In genomic region chr1:234226106-234226818, GRCh38 we compare ENCODE assay signal across 1 cellular context.
TF ChIP-seq lines count a peak whose summit lies in the region.

No MANE protein-coding gene starts in this region.

TF ChIP-seq in WTC11, 78 proteins besides CTCF, POLR2A, EP300 and RAD21 (continued from another document):
- TF ChIP-seq PREB (CRISPR knock-in tag; IDR thresholded peaks at IDR 0.05; ENCODE audit: borderline replicate concordance) (no peak), CREM (CRISPR knock-in tag; IDR thresholded peaks at IDR 0.05) (no peak), ATF1 (CRISPR knock-in tag; IDR thresholded peaks at IDR 0.05) (no peak), EMX1 (CRISPR knock-in tag; IDR thresholded peaks at IDR 0.05) (no peak), OVOL2 (CRISPR knock-in tag; IDR thresholded peaks at IDR 0.05; ENCODE audit: borderline replicate concordance) (no peak), NR3C1 (CRISPR knock-in tag; conservative IDR thresholded peaks at IDR 0.05; ENCODE audit: low read depth) (no peak), AFF4 (CRISPR knock-in tag; IDR thresholded peaks at IDR 0.05; ENCODE audit: borderline replicate concordance) (no peak), E2F1 (CRISPR knock-in tag; IDR thresholded peaks at IDR 0.05) (no peak)
- TF ChIP-seq, protein P1, sequence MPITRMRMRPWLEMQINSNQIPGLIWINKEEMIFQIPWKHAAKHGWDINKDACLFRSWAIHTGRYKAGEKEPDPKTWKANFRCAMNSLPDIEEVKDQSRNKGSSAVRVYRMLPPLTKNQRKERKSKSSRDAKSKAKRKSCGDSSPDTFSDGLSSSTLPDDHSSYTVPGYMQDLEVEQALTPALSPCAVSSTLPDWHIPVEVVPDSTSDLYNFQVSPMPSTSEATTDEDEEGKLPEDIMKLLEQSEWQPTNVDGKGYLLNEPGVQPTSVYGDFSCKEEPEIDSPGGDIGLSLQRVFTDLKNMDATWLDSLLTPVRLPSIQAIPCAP (CRISPR knock-in tag; IDR thresholded peaks at IDR 0.05) = no peak
- TF ChIP-seq, protein P2, sequence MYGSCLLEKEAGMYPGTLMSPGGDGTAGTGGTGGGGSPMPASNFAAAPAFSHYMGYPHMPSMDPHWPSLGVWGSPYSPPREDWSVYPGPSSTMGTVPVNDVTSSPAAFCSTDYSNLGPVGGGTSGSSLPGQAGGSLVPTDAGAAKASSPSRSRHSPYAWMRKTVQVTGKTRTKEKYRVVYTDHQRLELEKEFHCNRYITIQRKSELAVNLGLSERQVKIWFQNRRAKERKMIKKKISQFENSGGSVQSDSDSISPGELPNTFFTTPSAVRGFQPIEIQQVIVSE (CRISPR knock-in tag; IDR thresholded peaks at IDR 0.05; ENCODE audit: borderline replicate concordance) = no peak
